Comparison of ENCODE assay signal across 20 cellular contexts in genomic region chr2:138632066-138632465, GRCh38.
DNase-seq lines count a peak whose midpoint lies in the region; ATAC-seq and TF ChIP-seq lines count a peak whose summit lies in the region.
"Had no signal": no experiment of that assay in that cellular context is flagged by ENCODE, and none has a peak within 500 bp of the region (broad histone marks: within the 10 kb centered on the region; RNA-seq: fewer than 3 reads in every experiment).

No MANE protein-coding gene starts in this region.

- no peaks in the 10 kb centered on the region for H3K36me3 ChIP-seq in HCT116 (ENCODE audit: control insufficient read depth in 1 of 2, insufficient read depth in 2 of 2, low read length in 2 of 2)
- H3K36me3 ChIP-seq in adipocyte (ENCODE audit: control insufficient read depth, insufficient read depth, low read length, severe bottlenecking) = no peaks in the 10 kb centered on the region
- H3K36me3 ChIP-seq: esophagus muscularis mucosa, left ventricle myocardium inferior, upper lobe of left lung, WERI-Rb-1 had no signal

- POLR2A ChIA-PET in HCT116 (lab: Charles Lee) = interaction anchor here (1.0 kb wide), 1 partner anchor 9 kb away, joined by 3 read pairs; no protein-coding TSS in a partner anchor

- H3K9me3 ChIP-seq in HCT116 (ENCODE audit: control insufficient read depth in 1 of 2, insufficient read depth in 1 of 2, low read depth in 1 of 2, low read length in 2 of 2) (no peaks in the 10 kb centered on the region), adipocyte (ENCODE audit: control insufficient read depth, low read length) (peaks cover 7% of the 10 kb centered on the region)

- no peak for TF ChIP-seq POLR2A in HCT116 (IDR thresholded peaks at IDR 0.05; ENCODE audit: borderline replicate concordance, extremely low read depth, insufficient read depth, insufficient read length)

- DNase-seq in A172 (ENCODE audit: low spot score) = peak; percentile 45
- no peak for DNase-seq in HCT116 (ENCODE audit: low read depth, low spot score)
- peak; percentile 75 for DNase-seq in adipocyte (ENCODE audit: low read depth)
- peak; percentile 33 for DNase-seq in fibroblast of peridontal ligament (ENCODE audit: extremely low read depth)
- no peak for DNase-seq in GM19238 (ENCODE audit: insufficient read length, low spot score)
- no peak for DNase-seq in T-helper 2 cell
- DNase-seq: amygdala; CD4-positive, alpha-beta T cell; cortex of kidney; Karpas-422; left ventricle myocardium inferior; NCI-H1694 treated with DMSO at 0.1 percent for 48 hours; PC-9; stimulated activated naive CD4-positive, alpha-beta T cell; upper lobe of left lung; WERI-Rb-1 had no signal

- ATAC-seq in HCT116 (no peak), GM19397 (IDR thresholded peaks at IDR 0.05; ENCODE audit: unreplicated experiment) (no peak), GM21447 (IDR thresholded peaks at IDR 0.05; ENCODE audit: unreplicated experiment) (no peak)
- ATAC-seq: GM12878 had no signal

- H3K27me3 ChIP-seq in HCT116 (ENCODE audit: insufficient read depth, low read length) = no peaks in the 10 kb centered on the region
- H3K27me3 ChIP-seq in adipocyte (replicated peaks; ENCODE audit: control insufficient read depth, insufficient read depth, low read length) = peaks cover 3% of the 10 kb centered on the region
- H3K27me3 ChIP-seq: esophagus muscularis mucosa, upper lobe of left lung had no signal

- H3K79me2 ChIP-seq in HCT116 (ENCODE audit: insufficient read depth, low read length) = no peaks in the 10 kb centered on the region

- CTCF ChIA-PET in HCT116 (lab: Charles Lee) = no interaction called here

- no peak for TF ChIP-seq CTCF in HCT116 (IDR thresholded peaks at IDR 0.05 in 2 of 3, conservative IDR thresholded peaks at IDR 0.05 in 1 of 3; ENCODE audit: borderline replicate concordance in 1 of 3, insufficient read depth in 1 of 3, low read depth in 2 of 3, low read length in 2 of 3)

- H3K4me3 ChIP-seq in HCT116 (replicated peaks in 1 of 2; ENCODE audit: low read depth in 1 of 2, low read length in 2 of 2) (no peak overlapping the region), adipocyte (ENCODE audit: low read length) (no peak overlapping the region)
- H3K4me3 ChIP-seq: esophagus muscularis mucosa, GM12878, left ventricle myocardium inferior, PC-9, upper lobe of left lung had no signal

- no peaks in the 10 kb centered on the region for H4K20me1 ChIP-seq in HCT116 (ENCODE audit: insufficient read depth)

- RAD21 ChIA-PET in HCT116 (lab: Charles Lee; ENCODE audit: low non-redundant PET in 1 of 2, low total read pairs in 2 of 2, uncharacterized antibody in 2 of 2, unreplicated experiment in 2 of 2) = no interaction called here

- H3K4me2 ChIP-seq in HCT116 (ENCODE audit: low read length) = no peak overlapping the region
- H3K4me2 ChIP-seq: PC-9 had no signal

- no peak overlapping the region for H3K27ac ChIP-seq in HCT116 (ENCODE audit: low read depth, low read length)
- H3K27ac ChIP-seq: esophagus muscularis mucosa, left ventricle myocardium inferior, PC-9, upper lobe of left lung, WERI-Rb-1 had no signal

- no peak overlapping the region for H2AFZ ChIP-seq in HCT116 (ENCODE audit: low read depth, low read length, poor library complexity, severe bottlenecking)
- H2AFZ ChIP-seq: PC-9 had no signal

- no peaks in the 10 kb centered on the region for H3K4me1 ChIP-seq in HCT116 (ENCODE audit: control insufficient read depth in 1 of 2, insufficient read depth in 2 of 2, low read length in 2 of 2)
- H3K4me1 ChIP-seq in adipocyte (ENCODE audit: control insufficient read depth, insufficient read depth, low read length) = peaks cover 8% of the 10 kb centered on the region
- H3K4me1 ChIP-seq: esophagus muscularis mucosa, left ventricle myocardium inferior, upper lobe of left lung had no signal

- no peak for TF ChIP-seq RAD21 in HCT116 (IDR thresholded peaks at IDR 0.05; ENCODE audit: low read depth)

- H3K9ac ChIP-seq in HCT116 (ENCODE audit: low read length) (no peak overlapping the region), adipocyte (ENCODE audit: low read length) (no peak overlapping the region)

- no peaks in the 10 kb centered on the region for H3K9me2 ChIP-seq in HCT116 (ENCODE audit: insufficient read depth)

- intact Hi-C loops in HCT116 (cut with micrococcal nuclease) = no loop called here

- no TSS peak for BruUV-seq in HCT116 (replicated peaks; lab: Mats Ljungman, UMichigan)

TF ChIP-seq in HCT116, 20 proteins besides CTCF, POLR2A, EP300 and RAD21:
- TF ChIP-seq MAX (IDR thresholded peaks at IDR 0.05) (peak; percentile 43; the same call in 1 of the 2 replicates), ATF3 (IDR thresholded peaks at IDR 0.05) (0 out of 2 replicates have a peak, but pooled peaks have one; percentile 22), SIN3A (IDR thresholded peaks at IDR 0.05; ENCODE audit: low read depth) (no peak), CEBPB (IDR thresholded peaks at IDR 0.05; ENCODE audit: low read depth) (peak; percentile 55), TCF7L2 (IDR thresholded peaks at IDR 0.05; ENCODE audit: borderline replicate concordance, extremely low read depth, insufficient read depth, insufficient read length) (no peak), REST (IDR thresholded peaks at IDR 0.05; ENCODE audit: low read depth) (no peak), SP1 (IDR thresholded peaks at IDR 0.05; ENCODE audit: low read depth) (no peak), EGR1 (IDR thresholded peaks at IDR 0.05; ENCODE audit: low read depth) (no peak), POLR2AphosphoS5 (IDR thresholded peaks at IDR 0.05; ENCODE audit: low read depth, low read length) (no peak), ZNF274 (IDR thresholded peaks at IDR 0.05; ENCODE audit: low read depth, low read length) (no peak), SRF (IDR thresholded peaks at IDR 0.05; ENCODE audit: low read depth) (no peak), ELF1 (IDR thresholded peaks at IDR 0.05; ENCODE audit: borderline replicate concordance, low read depth) (no peak)

Comparison
In these comparisons a context has a peak if more than half of its experiments do, and no peak if none do; other contexts are left out.
1. DNase-seq: peak in A172 (single experiment), adipocyte (single experiment) and fibroblast of peridontal ligament (single experiment); none in HCT116 (single experiment), GM19238 (single experiment) and T-helper 2 cell (0 of 5).